ENCODE assay signal across 11 cellular contexts in the genomic region with DNA sequence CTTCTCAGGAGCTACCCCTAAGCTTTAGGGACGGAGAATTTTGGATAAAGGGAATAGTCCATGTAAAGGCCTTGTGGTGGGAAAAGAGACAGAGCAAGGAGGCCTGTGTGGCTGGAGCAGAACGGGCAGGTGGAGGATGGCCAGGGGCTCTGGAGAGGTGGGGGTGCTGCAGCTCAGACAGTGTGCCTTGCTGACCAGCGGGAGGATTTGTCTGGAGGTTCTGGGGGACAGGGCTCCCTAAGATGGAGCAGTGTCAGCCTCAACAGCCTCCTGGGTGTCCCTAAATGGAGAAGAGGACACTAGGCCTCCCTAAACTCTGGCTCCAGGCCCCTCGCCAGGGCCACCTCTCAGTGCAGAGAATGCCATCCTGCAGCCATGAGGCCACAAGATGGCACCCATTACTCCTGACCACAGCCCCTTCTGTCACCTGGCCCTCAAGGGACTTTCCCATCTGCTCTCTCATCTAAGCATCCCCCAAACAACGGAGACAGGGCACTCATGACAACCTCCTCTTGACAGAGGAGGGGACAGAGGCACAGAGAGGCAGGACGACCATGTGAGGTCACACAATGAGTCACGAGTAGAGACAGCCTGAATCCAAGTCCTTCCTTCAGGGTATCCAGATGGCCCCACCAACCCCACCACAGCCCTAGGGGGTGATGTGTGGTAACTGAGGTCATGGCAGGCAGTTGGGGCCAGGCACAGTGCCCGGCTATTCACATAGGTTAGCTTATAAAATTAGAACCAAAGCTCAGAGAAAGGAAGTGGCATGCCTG.
DNase-seq lines count a peak whose midpoint lies in the region; FAIRE-seq and TF ChIP-seq lines count a peak whose summit lies in the region.
"Had no signal": no experiment of that assay in that cellular context is flagged by ENCODE, and none has a peak within 500 bp of the region (broad histone marks: within the 10 kb centered on the region; RNA-seq: fewer than 3 reads in every experiment).

No MANE protein-coding gene starts in this region.

- no peak overlapping the region for H3K9ac ChIP-seq in H1 (replicated peaks in 1 of 4; ENCODE audit: extremely low read depth in 1 of 4, low read depth in 3 of 4, low read length in 3 of 4)

- WGBS in H1 (ENCODE audit: extremely low coverage in 1 of 2, insufficient coverage in 1 of 2, insufficient read length in 1 of 2, insufficient replicate concordance in 2 of 2, low coverage in 1 of 2, low lambda C conversion rate in 2 of 2, missing lambda C conversion rate in 1 of 2), 2 experiments: 87% methylated on average over 8 of the region's 8 CpGs; no CpG with 5 or more reads in 1 of the 2 experiments

- no peak overlapping the region for H4K8ac ChIP-seq in H1 (ENCODE audit: extremely low read depth, insufficient read depth, low read length)

- no peak overlapping the region for H3K56ac ChIP-seq in H1 (replicated peaks; ENCODE audit: insufficient read length, low read depth, low read length)

- no peak overlapping the region for H2AFZ ChIP-seq in H1 (ENCODE audit: low read length)
- no peak overlapping the region for H2AFZ ChIP-seq in osteoblast (ENCODE audit: low read length)

- H3K4me1 ChIP-seq in H1 (replicated peaks in 1 of 4; ENCODE audit: control insufficient read depth in 3 of 4, insufficient read depth in 4 of 4, low read length in 3 of 4) (peaks cover 6 to 26% (median 16%) of the 10 kb centered on the region in 4 experiments), osteoblast (ENCODE audit: insufficient read depth, low read length) (peaks cover 14% of the 10 kb centered on the region)
- H3K4me1 ChIP-seq: breast epithelium had no signal

- intact Hi-C loops in activated CD4-positive, alpha-beta memory T cell treated with anti-CD3 and anti-CD28 coated beads for 36 hours (cut with micrococcal nuclease): no loop called here

- peaks cover 3% of the 10 kb centered on the region for H3K23me2 ChIP-seq in H1 (ENCODE audit: low read depth, low read length)

- H3K18ac ChIP-seq in H1 (ENCODE audit: extremely low read depth, low read length): no peak overlapping the region; the same call in 1 of the 2 replicates

- no peak overlapping the region for H2BK15ac ChIP-seq in H1 (ENCODE audit: low read length)

- CTCF ChIA-PET in activated CD4-positive, alpha-beta memory T cell treated with anti-CD3 and anti-CD28 coated beads for 36 hours (lab: Charles Lee): interaction anchor here (1.4 kb wide), 1 partner anchor 8 kb away, joined by 4 read pairs; no protein-coding TSS in a partner anchor
- CTCF ChIA-PET in activated CD4-positive, alpha-beta memory T cell treated with anti-CD3 and anti-CD28 coated beads, Interleukin-2, amount 10 ng/mL, durations not matched to agents 7 days and 5 days (lab: Charles Lee): no interaction called here
- CTCF ChIA-PET in H1 (lab: Charles Lee; ENCODE audit: partially characterized antibody): interaction anchor here (0.6 to 3.0 kb wide), 17 partner anchors 10 to 1104 kb away, joined by 3 to 13 read pairs (median 3); no protein-coding TSS in a partner anchor

- no peak for TF ChIP-seq EP300 in H1 (IDR thresholded peaks at IDR 0.05; ENCODE audit: borderline replicate concordance in 1 of 2, low read depth in 2 of 2, low read length in 2 of 2)

- no peaks in the 10 kb centered on the region for H3K9me3 Mint-ChIP-seq in activated CD4-positive, alpha-beta memory T cell treated with anti-CD3 and anti-CD28 coated beads for 36 hours
- no peaks in the 10 kb centered on the region for H3K9me3 Mint-ChIP-seq in activated CD4-positive, alpha-beta memory T cell treated with anti-CD3 and anti-CD28 coated beads, Interleukin-2, amount 10 ng/mL, durations not matched to agents 7 days and 5 days

- H3K27ac ChIP-seq in H1 (ENCODE audit: low read depth, low read length) (no peak overlapping the region), osteoblast (ENCODE audit: low read depth, low read length) (no peak overlapping the region)
- H3K27ac ChIP-seq: breast epithelium, SK-N-MC had no signal

- H4K20me1 ChIP-seq in H1 (replicated peaks in 1 of 2; ENCODE audit: control insufficient read depth in 1 of 2, insufficient read depth in 2 of 2, low read length in 2 of 2) (peaks cover 0 to 4% of the 10 kb centered on the region in 2 experiments), osteoblast (ENCODE audit: insufficient read depth, low read length) (peaks cover 63% of the 10 kb centered on the region)

- peak; percentile 12 for DNase-seq in activated CD4-positive, alpha-beta memory T cell treated with anti-CD3 and anti-CD28 coated beads for 36 hours
- no peak for DNase-seq in activated CD4-positive, alpha-beta memory T cell treated with anti-CD3 and anti-CD28 coated beads, Interleukin-2, amount 10 ng/mL, durations not matched to agents 7 days and 5 days
- DNase-seq in NCI-H524 treated with DMSO at 0.1 percent for 48 hours (lab: John Stamatoyannopoulos, UW) (peak; percentile 61), H1 (ENCODE audit: low read depth in 1 of 2, low spot score in 2 of 2) (no peak), NCI-H1092 treated with DMSO at 0.1 percent for 48 hours (lab: John Stamatoyannopoulos, UW) (no peak), osteoblast (ENCODE audit: insufficient read length, low spot score, missing footprints) (no peak)
- DNase-seq in stimulated activated CD8-positive, alpha-beta memory T cell treated with anti-CD3 and anti-CD28 coated beads, Interleukin-4, amount 100 ng/mL, for 48 hours: peak; percentile 40
- DNase-seq in stimulated activated naive CD4-positive, alpha-beta T cell treated with Interleukin-2 at 50 U/mL for 16 hours (lab: John Stamatoyannopoulos, UW): no peak
- DNase-seq: Karpas-422 had no signal

- H3K27me3 Mint-ChIP-seq in activated CD4-positive, alpha-beta memory T cell treated with anti-CD3 and anti-CD28 coated beads for 36 hours: no peaks in the 10 kb centered on the region
- peaks cover 7% of the 10 kb centered on the region for H3K27me3 Mint-ChIP-seq in activated CD4-positive, alpha-beta memory T cell treated with anti-CD3 and anti-CD28 coated beads, Interleukin-2, amount 10 ng/mL, durations not matched to agents 7 days and 5 days

- H3K27me3 ChIP-seq in H1 (replicated peaks in 1 of 4; ENCODE audit: control insufficient read depth in 3 of 4, extremely low read depth in 1 of 4, insufficient read depth in 3 of 4, low read length in 3 of 4): peaks cover 0 to 6% (median 4%) of the 10 kb centered on the region in 4 experiments; a peak in 3 of 7 replicates
- no peaks in the 10 kb centered on the region for H3K27me3 ChIP-seq in osteoblast (ENCODE audit: insufficient read depth, low read length)
- H3K27me3 ChIP-seq: breast epithelium had no signal

- no peak overlapping the region for H2BK120ac ChIP-seq in H1 (replicated peaks; ENCODE audit: low read depth, low read length)

- no peak for TF ChIP-seq RAD21 in H1 (IDR thresholded peaks at IDR 0.05 in 1 of 2, conservative IDR thresholded peaks at IDR 0.05 in 1 of 2; ENCODE audit: low read depth in 2 of 2, low read length in 2 of 2)

- TF ChIP-seq POLR2A in H1 (IDR thresholded peaks at IDR 0.05; ENCODE audit: control extremely low read depth in 1 of 2, low read depth in 2 of 2, low read length in 2 of 2): no peak

- TF ChIP-seq CTCF in H1 (IDR thresholded peaks at IDR 0.05; ENCODE audit: control extremely low read depth in 1 of 3, insufficient read depth in 1 of 3, low read depth in 1 of 3, low read length in 3 of 3) (no peak), osteoblast (IDR thresholded peaks at IDR 0.05; ENCODE audit: extremely low read depth, low read depth, low read length) (no peak)

- H3K79me2 ChIP-seq in H1 (ENCODE audit: control insufficient read depth in 1 of 2, insufficient read depth in 2 of 2, low read length in 2 of 2) (no peaks in the 10 kb centered on the region), osteoblast (ENCODE audit: insufficient read depth, low read length) (no peaks in the 10 kb centered on the region)

- H3K4me3 ChIP-seq in H1 (ENCODE audit: extremely low read depth in 1 of 4, insufficient read depth in 2 of 4, low read depth in 3 of 4, low read length in 4 of 4): no peak overlapping the region
- H3K4me3 ChIP-seq in osteoblast (ENCODE audit: insufficient read depth, low read length): no peak overlapping the region
- H3K4me3 ChIP-seq: breast epithelium, SK-N-MC had no signal

- no peak overlapping the region for H4K5ac ChIP-seq in H1 (ENCODE audit: insufficient read length, low read depth, low read length)

- H3K4me1 Mint-ChIP-seq in activated CD4-positive, alpha-beta memory T cell treated with anti-CD3 and anti-CD28 coated beads for 36 hours (ENCODE audit: low read depth): no peaks in the 10 kb centered on the region
- no peaks in the 10 kb centered on the region for H3K4me1 Mint-ChIP-seq in activated CD4-positive, alpha-beta memory T cell treated with anti-CD3 and anti-CD28 coated beads, Interleukin-2, amount 10 ng/mL, durations not matched to agents 7 days and 5 days

- no peak overlapping the region for H3K14ac ChIP-seq in H1 (ENCODE audit: insufficient read length)

- no peak for FAIRE-seq in H1 (lab: Jason Lieb, UNC)

- POLR2A ChIA-PET in activated CD4-positive, alpha-beta memory T cell treated with anti-CD3 and anti-CD28 coated beads for 36 hours (lab: Charles Lee): no interaction called here
- POLR2A ChIA-PET in activated CD4-positive, alpha-beta memory T cell treated with anti-CD3 and anti-CD28 coated beads, Interleukin-2, amount 10 ng/mL, durations not matched to agents 7 days and 5 days (lab: Charles Lee): no interaction called here
- POLR2A ChIA-PET in H1 (lab: Charles Lee; ENCODE audit: partially characterized antibody): interaction anchor here (1.8 kb wide), 1 partner anchor 10 kb away, joined by 5 read pairs; no protein-coding TSS in a partner anchor

- no peaks in the 10 kb centered on the region for H3K79me1 ChIP-seq in H1 (ENCODE audit: low read depth, low read length)

- H2AK5ac ChIP-seq in H1 (ENCODE audit: low read depth, low read length): no peak overlapping the region

- no peak overlapping the region; the same call in 1 of the 2 replicates for H2BK12ac ChIP-seq in H1 (ENCODE audit: low read depth, low read length)

- H3K4me3 Mint-ChIP-seq in activated CD4-positive, alpha-beta memory T cell treated with anti-CD3 and anti-CD28 coated beads for 36 hours: no peak overlapping the region
- H3K4me3 Mint-ChIP-seq in activated CD4-positive, alpha-beta memory T cell treated with anti-CD3 and anti-CD28 coated beads, Interleukin-2, amount 10 ng/mL, durations not matched to agents 7 days and 5 days: no peak overlapping the region

- H2BK5ac ChIP-seq in H1 (ENCODE audit: low read depth, low read length): no peak overlapping the region

- H3K36me3 Mint-ChIP-seq in activated CD4-positive, alpha-beta memory T cell treated with anti-CD3 and anti-CD28 coated beads for 36 hours: no peaks in the 10 kb centered on the region
- no peaks in the 10 kb centered on the region for H3K36me3 Mint-ChIP-seq in activated CD4-positive, alpha-beta memory T cell treated with anti-CD3 and anti-CD28 coated beads, Interleukin-2, amount 10 ng/mL, durations not matched to agents 7 days and 5 days (ENCODE audit: low read depth)

- H3K36me3 ChIP-seq in H1 (ENCODE audit: control insufficient read depth in 2 of 4, insufficient read depth in 4 of 4, low read length in 3 of 4) (no peaks in the 10 kb centered on the region), osteoblast (ENCODE audit: insufficient read depth, low read length) (no peaks in the 10 kb centered on the region)
- H3K36me3 ChIP-seq: breast epithelium had no signal

- H3K9me3 ChIP-seq in H1 (ENCODE audit: insufficient read depth in 2 of 2, low read depth in 1 of 2, low read length in 1 of 2): no peaks in the 10 kb centered on the region
- no peaks in the 10 kb centered on the region for H3K9me3 ChIP-seq in osteoblast (ENCODE audit: low read depth, low read length)
- H3K9me3 ChIP-seq: breast epithelium had no signal

- no peak overlapping the region for H3K4ac ChIP-seq in H1 (replicated peaks; ENCODE audit: insufficient read length, low read depth, low read length)

- H2BK20ac ChIP-seq in H1 (ENCODE audit: low read length): peak overlapping the region; percentile 44; the same call in 1 of the 2 replicates

- no peak overlapping the region for H3K23ac ChIP-seq in H1 (ENCODE audit: insufficient read length)

- H3K4me2 ChIP-seq in H1 (ENCODE audit: insufficient read depth in 1 of 2, low read depth in 2 of 2, low read length in 2 of 2): no peak overlapping the region
- no peak overlapping the region for H3K4me2 ChIP-seq in osteoblast (ENCODE audit: insufficient read depth, low read length)

- H3K27ac Mint-ChIP-seq in activated CD4-positive, alpha-beta memory T cell treated with anti-CD3 and anti-CD28 coated beads for 36 hours: no peak overlapping the region
- no peak overlapping the region for H3K27ac Mint-ChIP-seq in activated CD4-positive, alpha-beta memory T cell treated with anti-CD3 and anti-CD28 coated beads, Interleukin-2, amount 10 ng/mL, durations not matched to agents 7 days and 5 days

- peak overlapping the region; percentile 66 for H4K91ac ChIP-seq in H1 (replicated peaks; ENCODE audit: insufficient read length, low read length)

Comparison
In these comparisons a context has a peak if more than half of its experiments do, and no peak if none do; other contexts are left out.
1. DNase-seq: peak in activated CD4-positive, alpha-beta memory T cell treated with anti-CD3 and anti-CD28 coated beads for 36 hours (single experiment), NCI-H524 treated with DMSO at 0.1 percent for 48 hours (single experiment) and stimulated activated CD8-positive, alpha-beta memory T cell treated with anti-CD3 and anti-CD28 coated beads, Interleukin-4, amount 100 ng/mL, for 48 hours (single experiment); none in activated CD4-positive, alpha-beta memory T cell treated with anti-CD3 and anti-CD28 coated beads, Interleukin-2, amount 10 ng/mL, durations not matched to agents 7 days and 5 days (single experiment), H1 (0 of 2), stimulated activated naive CD4-positive, alpha-beta T cell treated with Interleukin-2 at 50 U/mL for 16 hours (single experiment), NCI-H1092 treated with DMSO at 0.1 percent for 48 hours (single experiment) and osteoblast (single experiment).